Comparison of ENCODE assay signal across 8 cellular contexts in genomic region chr13:51453959-51454703, GRCh38. TPM values are rescaled to one million over a fixed set of nuclear protein-coding genes. Genes with fewer than 3 reads are reported as not detected.
A peak's percentile ranks its signal among the peaks of the same experiment; 100 is the strongest.
DNase-seq lines count a peak whose midpoint lies in the region; TF ChIP-seq lines count a peak whose summit lies in the region.

No MANE protein-coding gene starts in this region.

- POLR2A ChIA-PET in PC-9 (lab: Charles Lee; ENCODE audit: unreplicated experiment): interaction anchor here (0.6 to 1.8 kb wide), 3 partner anchors 132 to 560 kb away, joined by 3 to 14 read pairs (median 4); no protein-coding TSS in a partner anchor

- TF ChIP-seq CTCF in PC-9 (conservative IDR thresholded peaks at IDR 0.05) (no peak), adrenal gland (IDR thresholded peaks at IDR 0.05) (no peak)

- H3K9me2 ChIP-seq in PC-9 (ENCODE audit: insufficient read depth): no peaks in the 10 kb centered on the region; the same call in 1 of the 2 replicates

- H4K20me1 ChIP-seq in PC-9 (ENCODE audit: insufficient read depth): no peaks in the 10 kb centered on the region

- intact Hi-C loops in PC-9 (cut with micrococcal nuclease; ENCODE audit: unreplicated experiment) (loop anchor here (1.0 to 5.0 kb wide), 5 partner anchors 68 to 349 kb away; partner anchors contain the start of gene WDFY2), adrenal gland (cut with DNase I) (loop anchor here in 1 of 2 donors (10.0 kb wide), 1 partner anchor 131 kb away; the partner anchor contains the start of gene WDFY2)

- H3K4me1 ChIP-seq in PC-9 (replicated peaks; ENCODE audit: insufficient read depth) (peaks cover 18% of the 10 kb centered on the region; the same call in 1 of the 2 replicates), adrenal gland (replicated peaks in 1 of 2) (peaks cover 11 to 36% of the 10 kb centered on the region in 2 donors)

- peaks cover 28% of the 10 kb centered on the region; the same call in 1 of the 2 replicates for H3F3A ChIP-seq in PC-9 (ENCODE audit: insufficient read depth, low read depth)

- H3K4me3 ChIP-seq in PC-9 (peak overlapping the region; percentile 93), adrenal gland (peak overlapping the region in 3 of 4 donors; percentile 44 to 89 (median 63)), iPS-18c (ENCODE audit: insufficient read depth, low read depth, low read length) (peak overlapping the region; percentile 82), skin epidermis (peak overlapping the region; percentile 40 to 93 (median 62))

- CTCF ChIA-PET in PC-9 (lab: Charles Lee): interaction anchor here (0.6 to 1.4 kb wide), 2 partner anchors 344 to 1001 kb away, joined by 4 to 5 read pairs; partner anchors contain the start of gene CKAP2

- H2AFZ ChIP-seq in PC-9: peak overlapping the region; percentile 83

- no peak for TF ChIP-seq POLR2A in adrenal gland (IDR thresholded peaks at IDR 0.05)

- H3K9me3 ChIP-seq in PC-9 (ENCODE audit: insufficient read depth, low read depth): no peaks in the 10 kb centered on the region
- no peaks in the 10 kb centered on the region for H3K9me3 ChIP-seq in adrenal gland (replicated peaks in 1 of 3)
- peaks cover 8% of the 10 kb centered on the region for H3K9me3 ChIP-seq in iPS-18c (ENCODE audit: control insufficient read depth, insufficient read depth, low read length)

- peak overlapping the region; percentile 94 for H3K4me2 ChIP-seq in PC-9

- 11 to 14% (median 12%) methylated on average over 13 of the region's 13 CpGs for WGBS in adrenal gland, 4 donors

- H3K27ac ChIP-seq in PC-9 (peak overlapping the region; percentile 86), adrenal gland (peak overlapping the region; percentile 92 to 99 (median 94)), skin epidermis (peak overlapping the region; percentile 86 to 99 (median 96))

- H3K36me3 ChIP-seq in PC-9 (ENCODE audit: low read depth): peaks cover 21% of the 10 kb centered on the region
- peaks cover 0 to 15% of the 10 kb centered on the region in 2 donors for H3K36me3 ChIP-seq in adrenal gland (replicated peaks in 1 of 2)

- peaks cover 15% of the 10 kb centered on the region for H3K79me2 ChIP-seq in PC-9 (ENCODE audit: low read depth)

- peak; percentile 39 for DNase-seq in NOMO-1 treated with DMSO at 0.1 percent for 48 hours (lab: John Stamatoyannopoulos, UW; ENCODE audit: unreplicated experiment)
- no peak for DNase-seq in NOMO-1 treated with dmso at 0.1 percent for 144 hours (lab: John Stamatoyannopoulos, UW; ENCODE audit: unreplicated experiment)
- peak; percentile 12 to 40 for DNase-seq in PC-9
- peak in 6 of 7 donors; percentile 34 to 65 (median 44) for DNase-seq in adrenal gland
- no peak for DNase-seq in retina
- no peak for DNase-seq in mesenteric fat pad (ENCODE audit: low spot score)

- H3K27me3 ChIP-seq in PC-9 (ENCODE audit: insufficient read depth, low read depth): no peaks in the 10 kb centered on the region
- H3K27me3 ChIP-seq in adrenal gland: no peaks in the 10 kb centered on the region

- TSS peak; percentile 77 for BruUV-seq in PC-9 (replicated peaks; lab: Mats Ljungman, UMichigan)

RNA-seq across cellular contexts. Expression of gene INTS6, which starts 1.3 kb away (rescaled TPM):
- 43.5 and 45.5 TPM in 2 replicates for total RNA-seq in PC-9 (2021)
- total RNA-seq in adrenal gland: 10 to 100 TPM; 24.2 to 45.0 (median 37.2) TPM
- 10 to 100 TPM; 13.1 to 44.3 (median 21.7) TPM for polyA plus RNA-seq in adrenal gland
- total RNA-seq in mesenteric fat pad: 39.8 TPM

Comparison
In these comparisons a context has a peak if more than half of its experiments do, and no peak if none do; other contexts are left out.
1. DNase-seq: peak in NOMO-1 treated with DMSO at 0.1 percent for 48 hours (single experiment), PC-9 (2 of 2) and adrenal gland (6 of 7); none in NOMO-1 treated with dmso at 0.1 percent for 144 hours (single experiment), retina (single experiment) and mesenteric fat pad (single experiment).
2. Peak in every context shown above with its lines, with median percentiles within 50 percentile points of each other: H3K27ac ChIP-seq and H3K4me3 ChIP-seq.